8 cellular contexts compared by ENCODE assay signal in the genomic region with DNA sequence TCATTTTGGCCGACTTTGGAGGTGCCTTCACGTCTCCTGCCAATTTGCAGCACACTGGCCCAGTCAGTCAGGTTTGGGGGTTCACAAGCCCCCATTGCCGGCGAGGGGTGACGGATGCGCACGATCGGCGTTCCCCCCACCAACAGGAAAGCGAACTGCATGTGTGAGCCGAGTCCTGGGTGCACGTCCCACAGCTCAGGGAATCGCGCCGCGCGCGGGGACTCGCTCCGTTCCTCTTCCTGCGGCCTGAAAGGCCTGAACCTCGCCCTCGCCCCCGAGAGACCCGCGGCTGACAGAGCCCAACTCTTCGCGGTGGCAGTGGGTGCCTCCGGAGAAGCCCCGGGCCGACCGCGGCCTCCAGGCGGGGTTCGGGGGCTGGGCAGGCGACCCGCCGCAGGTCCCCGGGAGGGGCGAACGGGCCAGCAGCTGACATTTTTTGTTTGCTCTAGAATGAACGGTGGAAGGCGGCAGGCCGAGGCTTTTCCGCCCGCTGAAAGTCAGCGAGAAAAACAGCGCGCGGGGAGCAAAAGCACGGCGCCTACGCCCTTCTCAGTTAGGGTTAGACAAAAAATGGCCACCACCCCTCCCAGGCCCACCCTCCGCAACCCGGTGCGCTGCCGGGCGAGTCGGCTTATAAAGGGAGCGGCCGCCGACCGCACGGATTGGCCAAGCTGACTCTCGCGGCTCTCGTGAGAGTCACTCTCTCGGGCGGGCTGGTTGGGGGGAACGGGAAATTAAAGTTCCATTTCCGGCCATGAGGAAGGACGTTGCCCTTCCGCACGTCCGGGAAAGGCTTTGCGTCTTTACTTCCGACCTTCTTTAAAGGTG. TPM values are rescaled to one million over a fixed set of nuclear protein-coding genes. Genes with fewer than 3 reads are reported as not detected.
A peak's percentile ranks its signal among the peaks of the same experiment; 100 is the strongest.
DNase-seq lines count a peak whose midpoint lies in the region; ATAC-seq and TF ChIP-seq lines count a peak whose summit lies in the region.

Gene TERC, minus strand, starts transcription at position 608 of the 828 bp plus-strand sequence.

- no peaks in the 10 kb centered on the region for H3K27me3 ChIP-seq in kidney epithelial cell (ENCODE audit: control insufficient read depth, insufficient read depth, low read length)

- DNase-seq in AG09309 (ENCODE audit: low read depth) (peak; percentile 64), NCI-H446 (lab: John Stamatoyannopoulos, UW) (peak; percentile 70 to 96), choroid plexus epithelial cell (ENCODE audit: low read depth) (peak; percentile 95), kidney epithelial cell (ENCODE audit: low read depth) (no peak)
- DNase-seq in activated CD4-positive, alpha-beta T cell treated with anti-CD3 and anti-CD28 coated beads for 4 hours = peak; percentile 91 to 92
- DNase-seq in stimulated activated CD4-positive, alpha-beta T cell treated with anti-CD3 and anti-CD28 coated beads, Interleukin-15, amount 100 ng/mL, for 48 hours (ENCODE audit: low read depth in 2 of 2) = peak; percentile 88 to 89

- TF ChIP-seq CTCF in AG09309 (IDR thresholded peaks at IDR 0.05; ENCODE audit: control insufficient read depth, insufficient read depth, low read depth, low read length, missing control alignments) = no peak
- no peak for TF ChIP-seq CTCF in choroid plexus epithelial cell (conservative IDR thresholded peaks at IDR 0.05; ENCODE audit: low read depth, low read length)
- TF ChIP-seq CTCF in kidney epithelial cell (IDR thresholded peaks at IDR 0.05; ENCODE audit: insufficient read depth, low read length, poor library complexity, severe bottlenecking) = no peak

- H3K36me3 ChIP-seq in kidney epithelial cell (ENCODE audit: control insufficient read depth, insufficient read depth, low read length) = no peaks in the 10 kb centered on the region

- H3K4me3 ChIP-seq in AG09309 (ENCODE audit: control insufficient read depth, low read depth, low read length) = peak within 1 kb of the TSS; percentile 77
- H3K4me3 ChIP-seq in choroid plexus epithelial cell (ENCODE audit: low read depth, low read length) = peak within 1 kb of the TSS; percentile 85
- peak within 1 kb of the TSS; percentile 83 for H3K4me3 ChIP-seq in kidney epithelial cell (ENCODE audit: low read depth, low read length)

- peak; percentile 85 for ATAC-seq in GM18909 (IDR thresholded peaks at IDR 0.05; ENCODE audit: poor library complexity, unreplicated experiment)
- ATAC-seq in HG03159 (IDR thresholded peaks at IDR 0.05; ENCODE audit: unreplicated experiment) = peak; percentile 77

RNA-seq across cellular contexts. Expression of gene TERC, which starts in this region (rescaled TPM):
- total RNA-seq in kidney epithelial cell = 246 and 351 TPM in 2 replicates
